Comparison of ENCODE assay signal across 9 cellular contexts in genomic region chr9:31908158-31908890, GRCh38.
A peak's percentile ranks its signal among the peaks of the same experiment; 100 is the strongest.
DNase-seq lines count a peak whose midpoint lies in the region; ATAC-seq and TF ChIP-seq lines count a peak whose summit lies in the region.
"Had no signal": no experiment of that assay in that cellular context is flagged by ENCODE, and none has a peak within 500 bp of the region (broad histone marks: within the 10 kb centered on the region; RNA-seq: fewer than 3 reads in every experiment).

No MANE protein-coding gene starts in this region.

- CTCF ChIA-PET in WTC11 (lab: Charles Lee) = no interaction called here

- no peak overlapping the region for H3K27ac Mint-ChIP-seq in WTC11

- TF ChIP-seq CTCF in GM13976 (IDR thresholded peaks at IDR 0.05; ENCODE audit: borderline replicate concordance, control extremely low read depth, extremely low read depth, insufficient read depth, missing control alignments) (no peak), WTC11 (IDR thresholded peaks at IDR 0.05) (no peak)

- peaks cover 12% of the 10 kb centered on the region for H3K36me3 Mint-ChIP-seq in WTC11

- intact Hi-C loops in left ventricle myocardium superior (cut with micrococcal nuclease) = loop anchor here (5.0 kb wide), 1 partner anchor 184 kb away; no protein-coding TSS in a partner anchor

- POLR2A ChIA-PET in WTC11 (lab: Charles Lee) = no interaction called here

- H3K4me3 Mint-ChIP-seq in WTC11 = no peak overlapping the region

- DNase-seq in GM13976 (ENCODE audit: low spot score) (peak; percentile 2), HT-29 (ENCODE audit: low spot score) (peak; percentile 39), epithelial cell of prostate (ENCODE audit: low read depth, low spot score) (peak; percentile 76), erythroblast (lab: John Stamatoyannopoulos, UW) (no peak), nucleus accumbens (lab: John Stamatoyannopoulos, UW) (no peak), WTC11 (ENCODE audit: low spot score) (no peak), left ventricle myocardium superior (no peak)
- DNase-seq: brain microvascular endothelial cell had no signal

- no peak overlapping the region for H3K27ac ChIP-seq in epithelial cell of prostate
- H3K27ac ChIP-seq: brain microvascular endothelial cell had no signal

- H3K27me3 Mint-ChIP-seq in WTC11 (ENCODE audit: low read depth) = no peaks in the 10 kb centered on the region

- H3K9me3 Mint-ChIP-seq in WTC11 = peaks cover 26% of the 10 kb centered on the region

- ATAC-seq in GM21717 (IDR thresholded peaks at IDR 0.05; ENCODE audit: unreplicated experiment) (peak; percentile 90), WTC11 (no peak), left ventricle myocardium superior (no peak)

- no peak for TF ChIP-seq POLR2A in erythroblast (IDR thresholded peaks at IDR 0.05; ENCODE audit: low read length)

- H3K4me1 Mint-ChIP-seq in WTC11 = peaks cover 16% of the 10 kb centered on the region

- in situ Hi-C loops in GM13976 (cut with MboI; ENCODE audit: low sequenced_read_pairs, unreplicated experiment) = no loop called here

TF ChIP-seq in WTC11, 78 proteins besides CTCF, POLR2A, EP300 and RAD21 (continues in another document):
- no peak for TF ChIP-seq USF2 (CRISPR knock-in tag; IDR thresholded peaks at IDR 0.05)
- no peak for TF ChIP-seq TEAD4 (CRISPR knock-in tag; IDR thresholded peaks at IDR 0.05)
- TF ChIP-seq PRRX2 (CRISPR knock-in tag; IDR thresholded peaks at IDR 0.05) = no peak
- no peak for TF ChIP-seq TP53 (CRISPR knock-in tag; IDR thresholded peaks at IDR 0.05)
- TF ChIP-seq ETV6 (CRISPR knock-in tag; IDR thresholded peaks at IDR 0.05) = no peak
- TF ChIP-seq FOXK1 (CRISPR knock-in tag; IDR thresholded peaks at IDR 0.05) = no peak
- no peak for TF ChIP-seq AFF4 (CRISPR knock-in tag; IDR thresholded peaks at IDR 0.05; ENCODE audit: borderline replicate concordance)
- no peak for TF ChIP-seq CREB1 (CRISPR knock-in tag; IDR thresholded peaks at IDR 0.05)
- no peak for TF ChIP-seq IRF2 (CRISPR knock-in tag; IDR thresholded peaks at IDR 0.05; ENCODE audit: borderline replicate concordance, low read depth)
- no peak for TF ChIP-seq HMGXB4 (CRISPR knock-in tag; IDR thresholded peaks at IDR 0.05)
- no peak for TF ChIP-seq RELA (CRISPR knock-in tag; IDR thresholded peaks at IDR 0.05; ENCODE audit: borderline replicate concordance)
- TF ChIP-seq JUN (CRISPR knock-in tag; IDR thresholded peaks at IDR 0.05) = no peak
- TF ChIP-seq ARID4B (CRISPR knock-in tag; IDR thresholded peaks at IDR 0.05; ENCODE audit: borderline replicate concordance) = no peak
- TF ChIP-seq JAZF1 (CRISPR knock-in tag; IDR thresholded peaks at IDR 0.05) = no peak
- TF ChIP-seq SMAD3 (CRISPR knock-in tag; IDR thresholded peaks at IDR 0.05; ENCODE audit: borderline replicate concordance) = no peak
- no peak for TF ChIP-seq ATF2 (CRISPR knock-in tag; IDR thresholded peaks at IDR 0.05; ENCODE audit: borderline replicate concordance, low read depth)

Comparison
In these comparisons a context has a peak if more than half of its experiments do, and no peak if none do; other contexts are left out.
1. DNase-seq: peak in GM13976 (single experiment), HT-29 (single experiment) and epithelial cell of prostate (single experiment); none in erythroblast (0 of 2), nucleus accumbens (0 of 56), WTC11 (single experiment) and left ventricle myocardium superior (single experiment).